In genomic region chr3:128736598-128736997, GRCh38 we compare ENCODE assay signal across 20 cellular contexts. TPM values are rescaled to one million over a fixed set of nuclear protein-coding genes. Genes with fewer than 3 reads are reported as not detected.
DNase-seq lines count a peak whose midpoint lies in the region; ATAC-seq and TF ChIP-seq lines count a peak whose summit lies in the region.
"Had no signal": no experiment of that assay in that cellular context is flagged by ENCODE, and none has a peak within 500 bp of the region (broad histone marks: within the 10 kb centered on the region; RNA-seq: fewer than 3 reads in every experiment).

No MANE protein-coding gene starts in this region.

- H3K27ac ChIP-seq in mammary epithelial cell (ENCODE audit: insufficient read depth, low read depth, low read length) (peak overlapping the region; percentile 46), foreskin keratinocyte (peak overlapping the region; percentile 28), thymus (ENCODE audit: low read depth) (peak overlapping the region; percentile 42)
- H3K27ac ChIP-seq: suprapubic skin, uterus had no signal

- dilution Hi-C loops in mammary epithelial cell (cut with HindIII; ENCODE audit: low sequenced_read_pairs) = no loop called here

- TF ChIP-seq CTCF in mammary epithelial cell (conservative IDR thresholded peaks at IDR 0.05 in 1 of 2, IDR thresholded peaks at IDR 0.05 in 1 of 2; ENCODE audit: extremely low read depth in 1 of 2, insufficient read depth in 1 of 2, low read depth in 1 of 2, low read length in 2 of 2) (no peak), foreskin keratinocyte (conservative IDR thresholded peaks at IDR 0.05) (no peak)

- H3K27me3 ChIP-seq in mammary epithelial cell (ENCODE audit: insufficient read depth, low read length) (no peaks in the 10 kb centered on the region), foreskin keratinocyte (no peaks in the 10 kb centered on the region), thymus (ENCODE audit: control insufficient read depth, insufficient read depth) (no peaks in the 10 kb centered on the region)
- H3K27me3 ChIP-seq: suprapubic skin, uterus had no signal

- H4K20me1 ChIP-seq in mammary epithelial cell (ENCODE audit: insufficient read depth, low read length) = peaks cover 31% of the 10 kb centered on the region

- H3K9ac ChIP-seq in mammary epithelial cell (ENCODE audit: insufficient read depth, low read length) = no peak overlapping the region

- CTCF ChIA-PET in mammary epithelial cell (lab: Charles Lee; ENCODE audit: low non-redundant PET) = interaction anchor here (1.0 kb wide), 1 partner anchor 56 kb away, joined by 5 read pairs; no protein-coding TSS in a partner anchor

- H3K4me1 ChIP-seq in mammary epithelial cell (ENCODE audit: insufficient read depth, low read length) (peaks cover 25% of the 10 kb centered on the region), foreskin keratinocyte (peaks cover 15% of the 10 kb centered on the region), thymus (ENCODE audit: control insufficient read depth, insufficient read depth, low read length) (peaks cover 3% of the 10 kb centered on the region)

- H3K4me2 ChIP-seq in mammary epithelial cell (ENCODE audit: insufficient read depth, low read depth, low read length) = peak overlapping the region; percentile 48

- intact Hi-C loops in mammary epithelial cell (cut with micrococcal nuclease) = no loop called here

- 10% methylated on average over 2 of the region's 2 CpGs for WGBS in mammary epithelial cell (ENCODE audit: low coverage, missing lambda C conversion rate)
- 96% methylated on average over 2 of the region's 2 CpGs for WGBS in thymus

- no TSS peak for BruUV-seq in mammary epithelial cell (replicated peaks; lab: Mats Ljungman, UMichigan)

- H3K4me3 ChIP-seq in mammary epithelial cell (replicated peaks in 1 of 3; ENCODE audit: insufficient read depth in 1 of 3, low read depth in 2 of 3, low read length in 3 of 3) = no peak overlapping the region
- H3K4me3 ChIP-seq in thymus (ENCODE audit: low read length) = no peak overlapping the region
- H3K4me3 ChIP-seq: suprapubic skin, uterus had no signal

- peaks cover 98% of the 10 kb centered on the region for H3K79me2 ChIP-seq in mammary epithelial cell (ENCODE audit: insufficient read depth, low read length)

- in situ Hi-C loops in mammary epithelial cell (cut with MboI; ENCODE audit: low sequenced_read_pairs in 2 of 2) = no loop called here

- ATAC-seq in foreskin keratinocyte (peak; percentile 68), GM21717 (IDR thresholded peaks at IDR 0.05; ENCODE audit: unreplicated experiment) (no peak)
- ATAC-seq: effector memory CD8-positive, alpha-beta T cell; natural killer cell treated with Interleukin-12 subunit alpha and Interleukin-12 subunit beta and Interleukin-15 and Interleukin-18, amount 100 ng/mL, for 72 hours had no signal

- DNase-seq in HCEC 1CT (peak; percentile 43), mammary epithelial cell (peak; percentile 71), foreskin keratinocyte (peak; percentile 56 to 75), NCI-H128 (lab: John Stamatoyannopoulos, UW; ENCODE audit: unreplicated experiment) (no peak), NCI-H2081 treated with DMSO at 0.1 percent for 48 hours (lab: John Stamatoyannopoulos, UW) (no peak)
- DNase-seq: activated CD4-positive, alpha-beta T cell treated with anti-CD3 and anti-CD28 coated beads, Interleukin-2, amount 50 U/mL, for 48 hours; activated CD4-positive, CD25-positive, alpha-beta regulatory T cell; effector memory CD8-positive, alpha-beta T cell; GOT3; midbrain; MM.1S; NCI-H1436; NCI-H524 treated with DMSO at 0.1 percent for 48 hours; posterior cingulate gyrus; T1000; uterus had no signal

- H2AFZ ChIP-seq in mammary epithelial cell (ENCODE audit: low read depth, low read length) = no peak overlapping the region

- H3K36me3 ChIP-seq in mammary epithelial cell (ENCODE audit: insufficient read depth, low read length) (no peaks in the 10 kb centered on the region), thymus (ENCODE audit: control insufficient read depth, insufficient read depth) (peaks cover 3% of the 10 kb centered on the region)
- H3K36me3 ChIP-seq: uterus had no signal

- H3K9me3 ChIP-seq in mammary epithelial cell (replicated peaks; ENCODE audit: insufficient read depth, low read length) (no peaks in the 10 kb centered on the region), thymus (ENCODE audit: control insufficient read depth) (no peaks in the 10 kb centered on the region)
- H3K9me3 ChIP-seq: suprapubic skin, uterus had no signal

RNA-seq across cellular contexts. Expression of gene RAB7A, which starts 10.6 kb away (rescaled TPM):
- total RNA-seq in mammary epithelial cell (100 to 1,000 TPM in 1 of 2 donors, 10 to 100 TPM in 1; 76.7 to 352 TPM), foreskin keratinocyte (151 and 168 TPM in 2 replicates)
- polyA plus RNA-seq in mammary epithelial cell (353 TPM), foreskin keratinocyte (196 and 232 TPM in 2 replicates), thymus (167 TPM)
- 404 TPM for polyA minus RNA-seq in mammary epithelial cell

Comparison
In these comparisons a context has a peak if more than half of its experiments do, and no peak if none do; other contexts are left out.
1. DNase-seq: peak in HCEC 1CT (single experiment), mammary epithelial cell (single experiment) and foreskin keratinocyte (2 of 2); none in NCI-H128 (single experiment) and NCI-H2081 treated with DMSO at 0.1 percent for 48 hours (single experiment).
2. Peak in every context shown above with its lines, with median percentiles within 50 percentile points of each other: H3K27ac ChIP-seq.